ENCODE assay signal across 8 cellular contexts in the genomic region with DNA sequence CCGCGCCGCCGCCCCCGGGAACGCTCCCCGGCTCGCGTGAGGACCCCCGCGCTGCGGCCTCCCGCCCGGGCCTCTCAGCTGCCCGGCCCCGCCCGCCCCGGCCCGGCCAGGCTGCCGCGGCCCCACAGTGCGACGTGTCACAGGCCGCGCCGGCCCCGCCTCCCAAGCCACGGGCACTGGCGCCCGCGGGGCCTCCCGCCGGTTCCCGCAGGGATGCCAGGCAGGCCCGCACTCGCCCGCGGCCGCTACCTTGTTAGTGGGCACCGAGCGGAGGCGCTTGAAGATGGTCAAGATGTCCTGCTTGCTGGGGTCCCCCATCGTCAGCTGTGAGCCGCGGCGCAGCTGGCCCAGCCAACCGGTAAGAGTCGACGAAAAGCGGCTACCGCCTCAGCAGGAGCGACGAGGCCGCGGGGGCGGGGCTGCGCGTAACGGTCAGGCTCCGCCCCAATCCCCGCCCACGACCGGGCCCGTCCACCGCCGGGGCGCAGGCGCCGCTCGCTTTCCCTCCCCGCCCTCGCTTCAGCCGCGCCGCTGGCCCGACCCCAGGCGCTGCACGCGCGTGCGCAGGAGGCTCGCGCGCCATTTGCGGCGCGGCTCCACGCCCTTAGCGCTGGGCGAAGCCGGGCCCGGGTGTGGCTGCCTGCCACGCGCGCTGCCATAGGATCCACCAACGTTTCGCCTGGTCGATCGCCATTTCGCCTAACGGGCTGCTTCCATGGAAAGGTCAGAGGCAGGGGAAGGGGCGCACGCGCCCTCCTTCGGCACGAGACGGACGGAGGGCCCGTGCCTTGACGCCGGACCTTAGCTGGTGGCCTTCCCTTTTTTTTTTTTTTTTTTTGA. TPM values are rescaled to one million over a fixed set of nuclear protein-coding genes. Genes with fewer than 3 reads are reported as not detected.
DNase-seq lines count a peak whose midpoint lies in the region; ATAC-seq, FAIRE-seq and TF ChIP-seq lines count a peak whose summit lies in the region.

Gene ARFGAP3, minus strand, starts transcription at position 409 of the 840 bp plus-strand sequence. Its CDS starts 91 bp downstream, at position 318.

- DNase-seq in AG10803 (ENCODE audit: low read depth) (peak; percentile 91), NCI-H510A treated with DMSO at 0.1 percent for 48 hours (lab: John Stamatoyannopoulos, UW) (peak; percentile 80), cerebellum (ENCODE audit: low spot score) (peak; percentile 98), kidney (peak; percentile 98)
- DNase-seq in activated CD4-positive, alpha-beta T cell treated with anti-CD3 and anti-CD28 coated beads for 24 hours (ENCODE audit: low read depth in 2 of 2): peak; percentile 92 to 93
- peak; percentile 95 to 96 for DNase-seq in stimulated activated CD4-positive, alpha-beta T cell treated with anti-CD3 and anti-CD28 coated beads, Interleukin-15, amount 100 ng/mL, for 1 hour (ENCODE audit: low read depth in 1 of 2, low spot score in 1 of 2)

- no peaks in the 10 kb centered on the region for H3K36me3 ChIP-seq in kidney (ENCODE audit: control insufficient read depth in 1 of 2, insufficient read depth in 2 of 2, low read length in 2 of 2)

- H3K9me3 ChIP-seq in kidney (ENCODE audit: control insufficient read depth in 1 of 2, low read length in 2 of 2): no peaks in the 10 kb centered on the region

- peak within 1 kb of the TSS; percentile 79 to 97 for H3K9ac ChIP-seq in kidney (ENCODE audit: low read length in 2 of 2)

- H3K27ac ChIP-seq in kidney (ENCODE audit: low read depth in 2 of 2, low read length in 2 of 2): peak within 1 kb of the TSS; percentile 92 to 94

- intact Hi-C loops in kidney (cut with DNase I): no loop called here

- ATAC-seq in GM19043 (IDR thresholded peaks at IDR 0.05; ENCODE audit: low read depth, unreplicated experiment): peak; percentile 70
- peak; percentile 61 for ATAC-seq in HG03378 (IDR thresholded peaks at IDR 0.05; ENCODE audit: unreplicated experiment)

- H3K4me3 ChIP-seq in AG10803 (ENCODE audit: low read length) (peak within 1 kb of the TSS; percentile 95), kidney (ENCODE audit: low read length in 2 of 2) (peak within 1 kb of the TSS; percentile 81 to 91)

- no peak for TF ChIP-seq CTCF in AG10803 (conservative IDR thresholded peaks at IDR 0.05; ENCODE audit: low read length)
- no peak for TF ChIP-seq CTCF in kidney (IDR thresholded peaks at IDR 0.05; ENCODE audit: borderline replicate concordance, extremely low read depth, insufficient read depth)

- H3K4me1 ChIP-seq in kidney (ENCODE audit: control insufficient read depth in 1 of 2, insufficient read depth in 1 of 2, low read depth in 1 of 2, low read length in 2 of 2): peaks cover 3 to 9% of the 10 kb centered on the region in 2 donors

- no peak for FAIRE-seq in kidney (lab: Jason Lieb, UNC)

RNA-seq across cellular contexts. Expression of gene ARFGAP3, which starts in this region (rescaled TPM):
- total RNA-seq in cerebellum (36.1 TPM), kidney (97.3 TPM)
- polyA plus RNA-seq in kidney (ENCODE audit: insufficient read depth, low read depth, low replicate concordance): 29.9 TPM

Comparison
In these comparisons a context has a peak if more than half of its experiments do, and no peak if none do; other contexts are left out.
1. Peak in every context shown above with its lines: DNase-seq, ATAC-seq, H3K4me3 ChIP-seq and H3K27ac ChIP-seq.